In genomic region chr3:20040476-20041196, GRCh38 we compare ENCODE assay signal across 8 cellular contexts. TPM values are rescaled to one million over a fixed set of nuclear protein-coding genes. Genes with fewer than 3 reads are reported as not detected.
DNase-seq lines count a peak whose midpoint lies in the region; ATAC-seq and TF ChIP-seq lines count a peak whose summit lies in the region.

No MANE protein-coding gene starts in this region.

- peaks cover 8% of the 10 kb centered on the region; the same call in 1 of the 2 replicates for H3F3A ChIP-seq in GM23248 (ENCODE audit: insufficient read depth)

- H2AFZ ChIP-seq in GM23248: peak overlapping the region; percentile 98

- H3K36me3 ChIP-seq in GM23248 (ENCODE audit: low read depth) (no peaks in the 10 kb centered on the region), heart right ventricle (no peaks in the 10 kb centered on the region), urinary bladder (ENCODE audit: insufficient read depth) (no peaks in the 10 kb centered on the region)

- H3K9me3 ChIP-seq in GM23248 (ENCODE audit: low read depth) (no peaks in the 10 kb centered on the region), heart right ventricle (no peaks in the 10 kb centered on the region)

- 1 to 2% methylated on average over 24 to 59 of the region's 73 CpGs for WGBS in GM23248 (ENCODE audit: low coverage in 1 of 2, low lambda C conversion rate in 2 of 2, missing lambda C conversion rate in 2 of 2), 2 experiments
- WGBS in heart right ventricle, 2 donors: 1% methylated on average over 54 to 73 of the region's 73 CpGs
- under 1% methylated on average over 70 of the region's 73 CpGs for WGBS in urinary bladder

- peak overlapping the region; percentile 86 for H3K4me2 ChIP-seq in GM23248 (ENCODE audit: unreplicated experiment)

- H3K9ac ChIP-seq in GM23248: peak overlapping the region; percentile 63

- ATAC-seq in heart right ventricle: peak; percentile 48 to 76 (median 70)

- intact Hi-C loops in heart right ventricle (cut with DNase I): loop anchor here in 7 of 10 donors (2.0 to 10.0 kb wide), 7 partner anchors 42 to 153 kb away; partner anchors contain the start of genes RAB5A (in 5 of the 7) and SGO1 (in 4 of the 7)

- peak in 3 of 9 donors; percentile 11 to 40 (median 32) for TF ChIP-seq CTCF in heart right ventricle (IDR thresholded peaks at IDR 0.05)

- peak overlapping the region; percentile 81 for H3K4me3 ChIP-seq in GM08714 (ENCODE audit: low read length)
- peak overlapping the region; percentile 97 for H3K4me3 ChIP-seq in GM23248
- H3K4me3 ChIP-seq in heart right ventricle: peak overlapping the region; percentile 53 to 95 (median 86)
- H3K4me3 ChIP-seq in urinary bladder (ENCODE audit: low read depth, low read length): peak overlapping the region; percentile 95

- DNase-seq in GM23248: peak; percentile 82
- peak; percentile 67 to 85 for DNase-seq in Kasumi-1 (lab: John Stamatoyannopoulos, UW)
- DNase-seq in SW480 (ENCODE audit: low spot score): peak; percentile 71
- peak; percentile 71 for DNase-seq in amniotic epithelial cell (ENCODE audit: low read depth)
- peak; percentile 79 to 84 for DNase-seq in heart right ventricle
- peak; percentile 88 for DNase-seq in pons (ENCODE audit: low spot score)

- H3K4me1 ChIP-seq in GM23248 (ENCODE audit: insufficient read depth) (peaks cover 21% of the 10 kb centered on the region; the same call in 1 of the 2 replicates), heart right ventricle (peaks cover 11 to 57% (median 48%) of the 10 kb centered on the region in 9 donors), urinary bladder (ENCODE audit: insufficient read depth) (no peaks in the 10 kb centered on the region)

- in situ Hi-C loops in GM23248 (cut with MboI): no loop called here

- H3K27me3 ChIP-seq in GM23248 (replicated peaks; ENCODE audit: insufficient read depth): no peaks in the 10 kb centered on the region
- H3K27me3 ChIP-seq in heart right ventricle: no peaks in the 10 kb centered on the region

- H3K79me2 ChIP-seq in GM23248 (ENCODE audit: insufficient read depth): no peaks in the 10 kb centered on the region

- no peaks in the 10 kb centered on the region for H3K9me2 ChIP-seq in GM23248 (ENCODE audit: insufficient read depth)

- H4K20me1 ChIP-seq in GM23248 (ENCODE audit: insufficient read depth): no peaks in the 10 kb centered on the region

- H3K27ac ChIP-seq in GM23248: no peak overlapping the region
- peak overlapping the region; percentile 87 to 99 (median 98) for H3K27ac ChIP-seq in heart right ventricle
- H3K27ac ChIP-seq in urinary bladder (ENCODE audit: low read depth): peak overlapping the region; percentile 91

RNA-seq across cellular contexts. Expression of gene KAT2B, which starts 0.4 kb away (rescaled TPM):
- total RNA-seq in GM23248 (2014; rRNA removed; shearing (Covaris generic)): 10.4 and 13.5 TPM in 2 replicates
- 1.5 TPM in 2 replicates for polyA plus RNA-seq in GM23248 (2016; fragmentation: Nextera tagmentation; extraction: Ambion mirVana)
- total RNA-seq in heart right ventricle: 100 to 1,000 TPM in 1 of 10 donors, 10 to 100 TPM in 9; 81.7 to 104 (median 87.8) TPM
- polyA plus RNA-seq in heart right ventricle: 10 to 100 TPM; 11.4 to 24.8 TPM
- total RNA-seq in urinary bladder: 38.2 TPM
- 14.6 TPM for polyA plus RNA-seq in urinary bladder

RNA-seq across cellular contexts. Expression of gene PP2D1, which starts 28.6 kb away (rescaled TPM):
- total RNA-seq in GM23248 (2014; rRNA removed; shearing (Covaris generic)): not detected in 2 replicates
- polyA plus RNA-seq in GM23248 (2016; fragmentation: Nextera tagmentation; extraction: Ambion mirVana): 0.16 TPM in 1 of 2 replicates, not detected in the other
- not detected for total RNA-seq in heart right ventricle
- polyA plus RNA-seq in heart right ventricle: not detected
- not detected for total RNA-seq in urinary bladder
- polyA plus RNA-seq in urinary bladder: not detected
